In genomic region chr21:44818636-44819011, GRCh38 we compare ENCODE assay signal across 8 cellular contexts. TPM values are rescaled to one million over a fixed set of nuclear protein-coding genes. Genes with fewer than 3 reads are reported as not detected.
A peak's percentile ranks its signal among the peaks of the same experiment; 100 is the strongest.
DNase-seq lines count a peak whose midpoint lies in the region; ATAC-seq and TF ChIP-seq lines count a peak whose summit lies in the region.

No MANE protein-coding gene starts in this region.

- H3K4me3 ChIP-seq in GM06990 (replicated peaks; ENCODE audit: low read depth, low read length) (peak overlapping the region; percentile 71), foreskin fibroblast (ENCODE audit: low read depth in 1 of 2, low read length in 2 of 2) (peak overlapping the region; percentile 50 to 61), psoas muscle (peak overlapping the region; percentile 92)

- no peak overlapping the region for H3K27ac Mint-ChIP-seq in T-helper 17 cell

- peaks cover 13% of the 10 kb centered on the region for H3K4me1 ChIP-seq in psoas muscle

- H3K9me3 ChIP-seq in T-helper 17 cell (ENCODE audit: control insufficient read depth, low read length, poor library complexity, severe bottlenecking) (peaks cover 3% of the 10 kb centered on the region), psoas muscle (peaks cover 9% of the 10 kb centered on the region)

- H3K4me1 Mint-ChIP-seq in T-helper 17 cell: peaks cover 8% of the 10 kb centered on the region

- no peak for DNase-seq in GM06990 (ENCODE audit: extremely low read depth, insufficient read length)
- DNase-seq in T-helper 17 cell: no peak
- DNase-seq in foreskin fibroblast: no peak
- DNase-seq in psoas muscle: peak in 1 of 2 donors; percentile 34
- DNase-seq in NCI-H345 treated with DMSO at 0.1 percent for 48 hours (lab: John Stamatoyannopoulos, UW; ENCODE audit: unreplicated experiment): no peak
- no peak for DNase-seq in NCI-H2029 treated with DMSO at 0.1 percent for 48 hours (lab: John Stamatoyannopoulos, UW)

- intact Hi-C loops in psoas muscle (cut with DNase I): loop anchor here (1.0 to 5.0 kb wide), 3 partner anchors 54 to 481 kb away; partner anchors contain the start of genes CFAP410 (in 1 of the 2) and PTTG1IP (in 1 of the 2)

- H3K4me3 Mint-ChIP-seq in T-helper 17 cell: peak overlapping the region; percentile 86

- H3K27me3 Mint-ChIP-seq in T-helper 17 cell: no peaks in the 10 kb centered on the region

- no peak for TF ChIP-seq CTCF in GM06990 (IDR thresholded peaks at IDR 0.05; ENCODE audit: insufficient read depth, low read length, poor library complexity, severe bottlenecking)
- TF ChIP-seq CTCF in foreskin fibroblast (IDR thresholded peaks at IDR 0.05; ENCODE audit: low read depth, low read length): no peak
- no peak for TF ChIP-seq CTCF in psoas muscle (IDR thresholded peaks at IDR 0.05)

- no peaks in the 10 kb centered on the region for H3K36me3 Mint-ChIP-seq in T-helper 17 cell (ENCODE audit: low read depth)

- H3K27me3 ChIP-seq in GM06990 (replicated peaks; ENCODE audit: control insufficient read depth, insufficient read depth, low read length) (no peaks in the 10 kb centered on the region), psoas muscle (ENCODE audit: insufficient read depth in 3 of 3, low read length in 2 of 3) (no peaks in the 10 kb centered on the region)

- H3K36me3 ChIP-seq in GM06990 (ENCODE audit: control insufficient read depth, insufficient read depth, low read length) (no peaks in the 10 kb centered on the region; the same call in 1 of the 2 replicates), psoas muscle (ENCODE audit: insufficient read depth in 1 of 2, low read depth in 1 of 2) (peaks cover 0 to 4% of the 10 kb centered on the region in 2 donors)

- WGBS in psoas muscle, 3 donors: 49 to 57% (median 52%) methylated on average over 29 to 37 of the region's 37 CpGs

- peak overlapping the region; percentile 92 for H3K27ac ChIP-seq in psoas muscle

- ATAC-seq in T-helper 17 cell: no peak
- peak in 2 of 4 donors; percentile 1 for ATAC-seq in psoas muscle
- no peak for ATAC-seq in HG02852 (IDR thresholded peaks at IDR 0.05; ENCODE audit: unreplicated experiment)
- no peak for ATAC-seq in GM18520 (IDR thresholded peaks at IDR 0.05; ENCODE audit: unreplicated experiment)

RNA-seq across cellular contexts. Expression of gene SUMO3, which starts 0.8 kb away (rescaled TPM):
- 10 to 100 TPM; 62.1 to 73.4 TPM for total RNA-seq in T-helper 17 cell
- 10 to 100 TPM; 50.2 to 78.7 (median 65.6) TPM for total RNA-seq in psoas muscle
- 10 to 100 TPM; 38.6 to 86.6 (median 58.7) TPM for polyA plus RNA-seq in psoas muscle

RNA-seq across cellular contexts. Expression of gene UBE2G2, which starts 17.0 kb away (rescaled TPM):
- total RNA-seq in T-helper 17 cell (100 to 1,000 TPM; 124 TPM), psoas muscle (10 to 100 TPM; 64.9 to 93.8 (median 81.7) TPM)
- polyA plus RNA-seq in psoas muscle: 10 to 100 TPM; 39.0 to 72.8 (median 55.3) TPM

RNA-seq across cellular contexts. Expression of gene PTTG1IP, which starts 54.9 kb away (rescaled TPM):
- total RNA-seq in T-helper 17 cell: 100 to 1,000 TPM in 1 of 2 donors, 10 to 100 TPM in 1; 98.4 to 123 TPM
- total RNA-seq in psoas muscle: 10 to 100 TPM; 49.6 to 72.1 (median 66.5) TPM
- polyA plus RNA-seq in psoas muscle: 100 to 1,000 TPM in 1 of 3 donors, 10 to 100 TPM in 2; 57.1 to 108 (median 69.3) TPM
